Comparison of ENCODE assay signal across 11 cellular contexts in genomic region chr9:21096901-21097255, GRCh38. TPM values are rescaled to one million over a fixed set of nuclear protein-coding genes. Genes with fewer than 3 reads are reported as not detected.
DNase-seq lines count a peak whose midpoint lies in the region; ATAC-seq and TF ChIP-seq lines count a peak whose summit lies in the region.
"Had no signal": no experiment of that assay in that cellular context is flagged by ENCODE, and none has a peak within 500 bp of the region (broad histone marks: within the 10 kb centered on the region; RNA-seq: fewer than 3 reads in every experiment).

No MANE protein-coding gene starts in this region.

- TF ChIP-seq CTCF in CD4-positive, alpha-beta T cell (IDR thresholded peaks at IDR 0.05) = no peak
- TF ChIP-seq CTCF in breast epithelium (IDR thresholded peaks at IDR 0.05) (no peak), natural killer cell (IDR thresholded peaks at IDR 0.05) (no peak)

- no peaks in the 10 kb centered on the region for H3K27me3 Mint-ChIP-seq in CD4-positive, alpha-beta T cell
- H3K27me3 Mint-ChIP-seq in natural killer cell (ENCODE audit: low read depth in 2 of 2) = no peaks in the 10 kb centered on the region

- no peaks in the 10 kb centered on the region for H3K9me3 Mint-ChIP-seq in CD4-positive, alpha-beta T cell
- H3K9me3 Mint-ChIP-seq in natural killer cell = no peaks in the 10 kb centered on the region

- CTCF ChIA-PET in CD4-positive, alpha-beta T cell (lab: Charles Lee) = interaction anchor here (1.0 to 1.7 kb wide), 3 partner anchors 8 to 18 kb away, joined by 3 to 7 read pairs (median 3); no protein-coding TSS in a partner anchor

- ATAC-seq in CD4-positive, alpha-beta T cell (ENCODE audit: poor library complexity) = no peak
- ATAC-seq in HG02678 (IDR thresholded peaks at IDR 0.05; ENCODE audit: unreplicated experiment) = peak; percentile 1
- no peak for ATAC-seq in natural killer cell
- no peak for ATAC-seq in GM21360 (IDR thresholded peaks at IDR 0.05; ENCODE audit: unreplicated experiment)
- ATAC-seq: K562 had no signal

- H3K27me3 ChIP-seq in CD4-positive, alpha-beta T cell (ENCODE audit: control insufficient read depth, insufficient read depth, low read length) = no peaks in the 10 kb centered on the region
- H3K27me3 ChIP-seq in breast epithelium = no peaks in the 10 kb centered on the region
- H3K27me3 ChIP-seq in HAP-1 (ENCODE audit: low read depth) = no peaks in the 10 kb centered on the region

- H3K4me3 ChIP-seq in breast epithelium (peak overlapping the region in 2 of 3 donors; percentile 33 to 47), HAP-1 (no peak overlapping the region)
- H3K4me3 ChIP-seq: K562 had no signal

- TF ChIP-seq POLR2A in breast epithelium (IDR thresholded peaks at IDR 0.05) = no peak

- no peaks in the 10 kb centered on the region for H3K9me3 ChIP-seq in CD4-positive, alpha-beta T cell (ENCODE audit: control insufficient read depth, low read length)
- H3K9me3 ChIP-seq in breast epithelium = no peaks in the 10 kb centered on the region
- no peaks in the 10 kb centered on the region for H3K9me3 ChIP-seq in HAP-1

- H3K27ac Mint-ChIP-seq in CD4-positive, alpha-beta T cell = peak overlapping the region; percentile 87
- peak overlapping the region; percentile 96 to 97 for H3K27ac Mint-ChIP-seq in natural killer cell

- no peaks in the 10 kb centered on the region for H3K36me3 ChIP-seq in breast epithelium
- no peaks in the 10 kb centered on the region for H3K36me3 ChIP-seq in HAP-1 (replicated peaks)

- in situ Hi-C loops in HAP-1 (cut with MboI; ENCODE audit: low sequenced_read_pairs) = no loop called here

- H3K4me1 ChIP-seq in breast epithelium (peaks cover 0 to 4% of the 10 kb centered on the region in 2 donors), HAP-1 (no peaks in the 10 kb centered on the region)

- peak overlapping the region; percentile 74 for H3K4me3 Mint-ChIP-seq in CD4-positive, alpha-beta T cell
- H3K4me3 Mint-ChIP-seq in natural killer cell = peak overlapping the region; percentile 86

- no peak for DNase-seq in CD4-positive, alpha-beta T cell
- DNase-seq in breast epithelium (ENCODE audit: low spot score in 2 of 2) = no peak
- no peak for DNase-seq in natural killer cell
- DNase-seq in CD1c-positive myeloid dendritic cell (ENCODE audit: extremely low spot score) = no peak
- DNase-seq in activated CD4-positive, CD25-positive, alpha-beta regulatory T cell treated with anti-CD3 and anti-CD28 coated beads, Interleukin-2, amount 50 U/mL, for 72 hours = no peak
- DNase-seq in HAP-1 (ENCODE audit: low spot score in 2 of 2) = no peak
- DNase-seq: DMS 273 treated with DMSO at 0.1 percent for 48 hours, hypothalamus had no signal

- intact Hi-C loops in CD4-positive, alpha-beta T cell (cut with DNase I, micrococcal nuclease) = loop anchor here in 1 of 2 experiments (5.0 kb wide), 1 partner anchor 65 kb away; the partner anchor contains the start of gene HACD4
- intact Hi-C loops in breast epithelium (cut with DNase I; ENCODE audit: low total_unique reads) = no loop called here
- intact Hi-C loops in natural killer cell (cut with micrococcal nuclease) = loop anchor here (1.0 to 5.0 kb wide), 3 partner anchors 66 to 475 kb away; partner anchors contain the start of genes HACD4 and MLLT3

- H3K27ac ChIP-seq in CD4-positive, alpha-beta T cell (ENCODE audit: low read depth, low read length) = no peak overlapping the region
- peak overlapping the region; percentile 59 to 73 for H3K27ac ChIP-seq in breast epithelium

- H3K36me3 Mint-ChIP-seq in CD4-positive, alpha-beta T cell (ENCODE audit: low read depth) = no peaks in the 10 kb centered on the region
- no peaks in the 10 kb centered on the region for H3K36me3 Mint-ChIP-seq in natural killer cell

- POLR2A ChIA-PET in CD4-positive, alpha-beta T cell (lab: Charles Lee) = interaction anchor here (1.3 kb wide), 1 partner anchor 66 kb away, joined by 4 read pairs; the partner anchor contains the start of gene HACD4

- peaks cover 22% of the 10 kb centered on the region for H3K4me1 Mint-ChIP-seq in CD4-positive, alpha-beta T cell (ENCODE audit: low read depth)
- peaks cover 35 to 37% of the 10 kb centered on the region in 2 donors for H3K4me1 Mint-ChIP-seq in natural killer cell

RNA-seq across cellular contexts. Expression of gene IFNB1, which starts 19.1 kb away (rescaled TPM):
- not detected for total RNA-seq in CD4-positive, alpha-beta T cell
- total RNA-seq in breast epithelium (not detected), natural killer cell (not detected)
- total RNA-seq: K562 had no signal

RNA-seq across cellular contexts. Expression of gene IFNW1, which starts 44.8 kb away (rescaled TPM):
- not detected for total RNA-seq in CD4-positive, alpha-beta T cell
- total RNA-seq in breast epithelium = not detected
- total RNA-seq in natural killer cell = not detected
- total RNA-seq: K562 had no signal
